Comparison of ENCODE assay signal across 21 cellular contexts in the genomic region with DNA sequence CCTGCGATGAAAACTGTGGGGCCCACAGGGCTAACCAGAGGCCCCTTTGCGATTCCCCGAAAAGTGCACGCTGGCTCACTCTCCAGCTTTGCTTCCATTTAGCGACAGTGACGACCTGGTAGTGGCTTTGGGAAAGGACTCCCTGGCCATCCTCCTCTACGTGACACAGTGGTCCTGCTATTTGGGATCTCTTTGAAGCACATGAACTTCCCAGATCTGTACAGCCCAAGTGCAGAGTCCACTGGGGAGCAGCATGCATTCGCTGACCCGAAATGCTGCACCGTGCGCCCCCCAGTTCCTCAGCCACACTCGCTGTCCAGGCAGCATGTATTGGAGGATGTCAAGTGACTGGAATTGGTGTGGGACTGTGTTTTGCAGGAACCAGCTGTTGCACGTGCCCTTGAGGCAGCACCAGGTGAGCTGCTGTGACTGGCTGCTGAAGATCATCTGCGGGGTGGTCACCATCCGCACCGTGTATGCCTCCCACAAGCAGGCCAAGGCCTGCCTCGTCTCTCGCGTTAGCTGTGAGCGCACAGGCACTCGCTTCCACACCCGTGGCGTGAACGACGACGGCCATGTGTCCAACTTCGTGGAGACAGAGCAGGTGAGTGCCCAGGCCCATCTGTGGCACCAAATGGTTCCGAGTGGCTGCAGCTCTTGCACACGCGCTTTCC. TPM values are rescaled to one million over a fixed set of nuclear protein-coding genes. Genes with fewer than 3 reads are reported as not detected.
DNase-seq lines count a peak whose midpoint lies in the region; ATAC-seq and TF ChIP-seq lines count a peak whose summit lies in the region.
"Had no signal": no experiment of that assay in that cellular context is flagged by ENCODE, and none has a peak within 500 bp of the region (broad histone marks: within the 10 kb centered on the region; RNA-seq: fewer than 3 reads in every experiment).

No MANE protein-coding gene starts in this region.

- no peak for TF ChIP-seq CTCF in RWPE2 (IDR thresholded peaks at IDR 0.05; ENCODE audit: poor library complexity, severe bottlenecking)
- no peak for TF ChIP-seq CTCF in gastroesophageal sphincter (IDR thresholded peaks at IDR 0.05)
- no peak for TF ChIP-seq CTCF in RWPE1 (conservative IDR thresholded peaks at IDR 0.05; ENCODE audit: low read depth)

- H3K9ac ChIP-seq in rectal smooth muscle tissue (ENCODE audit: low read length) = no peak overlapping the region

- H3K36me3 Mint-ChIP-seq in CD8-positive, alpha-beta memory T cell = peaks cover 7 to 32% (median 10%) of the 10 kb centered on the region in 3 donors

- H3K4me3 ChIP-seq in ACC112 (ENCODE audit: low read depth, low read length) (no peak overlapping the region), RWPE2 (ENCODE audit: severe bottlenecking) (no peak overlapping the region), gastroesophageal sphincter (no peak overlapping the region), rectal smooth muscle tissue (ENCODE audit: low read length) (no peak overlapping the region)
- H3K4me3 ChIP-seq in CD8-positive, alpha-beta memory T cell (ENCODE audit: low read length) = no peak overlapping the region
- H3K4me3 ChIP-seq: tibial nerve had no signal

- CTCF ChIA-PET in CD8-positive, alpha-beta memory T cell (lab: Charles Lee) = interaction anchor here (1.1 kb wide), 1 partner anchor 36 kb away, joined by 3 read pairs; no protein-coding TSS in a partner anchor
- CTCF ChIA-PET in RWPE1 (lab: Yijun Ruan, JAX) = interaction anchor here (1.0 to 1.1 kb wide), 2 partner anchors 8 to 41 kb away, joined by 3 read pairs; no protein-coding TSS in a partner anchor

- no peak for TF ChIP-seq POLR2A in gastroesophageal sphincter (IDR thresholded peaks at IDR 0.05)

- H3K27me3 Mint-ChIP-seq in CD8-positive, alpha-beta memory T cell = no peaks in the 10 kb centered on the region

- H3K36me3 ChIP-seq in ACC112 (ENCODE audit: insufficient read depth, low read length) (peaks cover 18% of the 10 kb centered on the region; the same call in 1 of the 2 replicates), RWPE2 (ENCODE audit: low read depth) (peaks cover 11% of the 10 kb centered on the region), gastroesophageal sphincter (peaks cover 0 to 36% of the 10 kb centered on the region in 2 donors), rectal smooth muscle tissue (ENCODE audit: control insufficient read depth, insufficient read depth, low read length) (peaks cover 9% of the 10 kb centered on the region)
- H3K36me3 ChIP-seq in CD8-positive, alpha-beta memory T cell (ENCODE audit: insufficient read depth, low read length) = peaks cover 12% of the 10 kb centered on the region

- WGBS in gastroesophageal sphincter (ENCODE audit: low coverage in 1 of 2), 2 donors = 94 to 100% methylated on average over 2 to 18 of the region's 30 CpGs

- H3K9me3 Mint-ChIP-seq in CD8-positive, alpha-beta memory T cell = no peaks in the 10 kb centered on the region
- H3K9me3 Mint-ChIP-seq: neural crest cell; T-helper 1 cell treated with Interleukin-12 subunit alpha and Interleukin-12 subunit beta and Interleukin-4 antibody, amounts not matched to agents 30 μg/mL and 1 μg/mL, for 36 hours had no signal

- no peak overlapping the region for H3K4me3 Mint-ChIP-seq in CD8-positive, alpha-beta memory T cell
- H3K4me3 Mint-ChIP-seq: neural crest cell; T-helper 1 cell treated with Interleukin-12 subunit alpha and Interleukin-12 subunit beta and Interleukin-4 antibody, amounts not matched to agents 30 μg/mL and 1 μg/mL, for 36 hours had no signal

- H3K4me1 Mint-ChIP-seq in CD8-positive, alpha-beta memory T cell = peaks cover 19 to 22% (median 21%) of the 10 kb centered on the region in 3 donors

- H3K27me3 ChIP-seq in ACC112 (ENCODE audit: insufficient read depth, low read length) (no peaks in the 10 kb centered on the region), RWPE2 (ENCODE audit: insufficient read depth, poor library complexity, severe bottlenecking) (no peaks in the 10 kb centered on the region), gastroesophageal sphincter (no peaks in the 10 kb centered on the region), rectal smooth muscle tissue (ENCODE audit: control insufficient read depth, insufficient read depth, low read length) (no peaks in the 10 kb centered on the region)
- no peaks in the 10 kb centered on the region for H3K27me3 ChIP-seq in CD8-positive, alpha-beta memory T cell (ENCODE audit: insufficient read depth, low read length, poor library complexity, severe bottlenecking)
- H3K27me3 ChIP-seq: tibial nerve had no signal

- ATAC-seq in RWPE2 (ENCODE audit: low read depth) (no peak), gastroesophageal sphincter (no peak), GM21723 (IDR thresholded peaks at IDR 0.05; ENCODE audit: unreplicated experiment) (no peak)
- ATAC-seq: HCT116 had no signal

- POLR2A ChIA-PET in CD8-positive, alpha-beta memory T cell (lab: Charles Lee) = no interaction called here
- POLR2A ChIA-PET in RWPE1 (lab: Yijun Ruan, JAX; ENCODE audit: low non-redundant PET) = no interaction called here

- no peak for TF ChIP-seq EP300 in gastroesophageal sphincter (IDR thresholded peaks at IDR 0.05)

- H3K79me2 ChIP-seq in ACC112 (ENCODE audit: control insufficient read depth, insufficient read depth, low read length, unreplicated experiment) = peaks cover 42% of the 10 kb centered on the region

- DNase-seq in RWPE2 (ENCODE audit: low spot score) (peak; percentile 22), H4 (ENCODE audit: low spot score) (no peak), RWPE1 (ENCODE audit: low spot score) (no peak)
- DNase-seq in CD8-positive, alpha-beta memory T cell = no peak
- DNase-seq: activated CD4-positive, alpha-beta T cell treated with anti-CD3 and anti-CD28 coated beads, Interleukin-2, amount 50 U/mL, for 48 hours; activated T-cell treated with anti-CD3 and anti-CD28 coated beads for 4 hours; COR-L47; mammary epithelial cell; NCI-H1048; NCI-H2081 treated with DMSO at 0.1 percent for 48 hours; NCI-H510A treated with DMSO at 0.1 percent for 48 hours; SIG-M5; stimulated activated CD4-positive, alpha-beta T cell treated with anti-CD3 and anti-CD28 coated beads, Interleukin-12 subunit alpha, Interleukin-12 subunit beta, amount 100 ng/mL, for 4 hours had no signal

- H3K27ac ChIP-seq in ACC112 (ENCODE audit: low read depth, low read length) (peak overlapping the region; percentile 96), RWPE2 (ENCODE audit: poor library complexity, severe bottlenecking) (no peak overlapping the region), gastroesophageal sphincter (peak overlapping the region in 3 of 4 donors; percentile 22 to 55 (median 36)), rectal smooth muscle tissue (ENCODE audit: low read depth, low read length) (peak overlapping the region; percentile 60), RWPE1 (no peak overlapping the region)
- H3K27ac ChIP-seq in CD8-positive, alpha-beta memory T cell (ENCODE audit: low read depth, low read length) = no peak overlapping the region

- H3K4me1 ChIP-seq in ACC112 (ENCODE audit: control insufficient read depth, insufficient read depth, low read length, unreplicated experiment) (peaks cover 46% of the 10 kb centered on the region), RWPE2 (ENCODE audit: insufficient read depth, poor library complexity, severe bottlenecking) (peaks cover 8% of the 10 kb centered on the region), gastroesophageal sphincter (peaks cover 0 to 40% (median 20%) of the 10 kb centered on the region in 3 donors), rectal smooth muscle tissue (ENCODE audit: control insufficient read depth, insufficient read depth, low read length) (peaks cover 9% of the 10 kb centered on the region)
- H3K4me1 ChIP-seq in CD8-positive, alpha-beta memory T cell (ENCODE audit: insufficient read depth, low read length) = peaks cover 19% of the 10 kb centered on the region

- H3K9me3 ChIP-seq in RWPE2 (ENCODE audit: severe bottlenecking) (no peaks in the 10 kb centered on the region), gastroesophageal sphincter (no peaks in the 10 kb centered on the region)
- H3K9me3 ChIP-seq in CD8-positive, alpha-beta memory T cell (ENCODE audit: low read length) = no peaks in the 10 kb centered on the region
- H3K9me3 ChIP-seq: tibial nerve had no signal

- no peak overlapping the region for H2AFZ ChIP-seq in ACC112 (ENCODE audit: low read length, unreplicated experiment)

- H3K27ac Mint-ChIP-seq in CD8-positive, alpha-beta memory T cell = no peak overlapping the region
- H3K27ac Mint-ChIP-seq: T-helper 1 cell treated with Interleukin-12 subunit alpha and Interleukin-12 subunit beta and Interleukin-4 antibody, amounts not matched to agents 30 μg/mL and 1 μg/mL, for 36 hours had no signal

RNA-seq across cellular contexts. Expression of gene SYNJ2, which starts 51.6 kb away (rescaled TPM):
- 10 to 100 TPM; 19.9 to 27.9 (median 21.6) TPM for total RNA-seq in gastroesophageal sphincter
- total RNA-seq in CD8-positive, alpha-beta memory T cell = 10 to 100 TPM; 16.7 to 17.5 TPM
- polyA plus RNA-seq in CD8-positive, alpha-beta memory T cell = 8.7 TPM
- total RNA-seq in H4 (2014; rRNA removed; shearing (Covaris generic)) = 20.6 and 23.6 TPM in 2 replicates

Comparison
In these comparisons a context has a peak if more than half of its experiments do, and no peak if none do; other contexts are left out.
1. H3K27ac ChIP-seq: peak in ACC112 (single experiment), gastroesophageal sphincter (3 of 4) and rectal smooth muscle tissue (single experiment); none in RWPE2 (single experiment), CD8-positive, alpha-beta memory T cell (single experiment) and RWPE1 (single experiment).